In the genomic region with DNA sequence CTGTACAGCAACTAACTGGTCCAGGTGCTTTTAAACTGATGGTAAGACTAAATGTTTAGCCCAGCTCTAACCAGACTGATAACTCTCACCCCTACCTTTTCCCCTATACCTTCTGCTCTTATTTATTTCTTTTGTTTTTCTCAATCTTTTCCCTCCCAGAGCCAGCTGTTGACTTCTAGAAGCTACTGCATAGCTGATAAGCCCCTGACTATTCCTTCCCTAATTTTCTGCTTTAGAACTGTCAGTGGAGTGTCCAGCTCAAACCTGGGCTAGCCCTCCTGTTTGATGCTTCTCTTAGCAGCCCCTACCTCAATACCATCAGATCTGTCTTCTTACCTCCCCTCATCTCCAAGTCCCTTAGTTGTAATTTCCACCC, we compare ENCODE assay signal across 20 cellular contexts. TPM values are rescaled to one million over a fixed set of nuclear protein-coding genes. Genes with fewer than 3 reads are reported as not detected.
A peak's percentile ranks its signal among the peaks of the same experiment; 100 is the strongest.
DNase-seq lines count a peak whose midpoint lies in the region; ATAC-seq and TF ChIP-seq lines count a peak whose summit lies in the region.
"Had no signal": no experiment of that assay in that cellular context is flagged by ENCODE, and none has a peak within 500 bp of the region (broad histone marks: within the 10 kb centered on the region; RNA-seq: fewer than 3 reads in every experiment).

No MANE protein-coding gene starts in this region.

- no peak overlapping the region for H2BK120ac ChIP-seq in H9 (ENCODE audit: low read depth, low read length, poor library complexity, severe bottlenecking)

- no peak overlapping the region for H3K4ac ChIP-seq in H9 (ENCODE audit: low read depth, low read length)

- peak overlapping the region; percentile 56 for H3K27ac Mint-ChIP-seq in T-helper 1 cell treated with Interleukin-12 subunit alpha and Interleukin-12 subunit beta and Interleukin-4 antibody, amounts not matched to agents 30 μg/mL and 1 μg/mL, for 36 hours
- peak overlapping the region in 2 of 3 experiments; percentile 12 to 46; a peak in 4 of 7 replicates for H3K27ac Mint-ChIP-seq in H9
- peak overlapping the region; percentile 9 for H3K27ac Mint-ChIP-seq in activated naive CD8-positive, alpha-beta T cell treated with anti-CD3 and anti-CD28 coated beads, Interleukin-2, amount 50 U/mL, for 24 hours
- H3K27ac Mint-ChIP-seq: CD4-positive, alpha-beta T cell; mesothelial cell of epicardium had no signal

- H2AK5ac ChIP-seq in H9 (ENCODE audit: insufficient read length, low read length) = no peak overlapping the region

- peaks cover 3% of the 10 kb centered on the region for H3K79me1 ChIP-seq in H9 (ENCODE audit: insufficient read depth, low read depth, low read length, poor library complexity, severe bottlenecking)

- no peaks in the 10 kb centered on the region for H3K9me3 ChIP-seq in H9 (ENCODE audit: control insufficient read depth, low read depth, low read length)
- no peaks in the 10 kb centered on the region for H3K9me3 ChIP-seq in osteoblast (ENCODE audit: low read depth, low read length)
- no peaks in the 10 kb centered on the region for H3K9me3 ChIP-seq in aorta (ENCODE audit: control insufficient read depth, low read length)
- H3K9me3 ChIP-seq: esophagus squamous epithelium, heart left ventricle, tibial artery had no signal

- H3K4me1 ChIP-seq in H9 (ENCODE audit: insufficient read depth, low read length) (peaks cover 4% of the 10 kb centered on the region; the same call in 1 of the 2 replicates), osteoblast (ENCODE audit: insufficient read depth, low read length) (peaks cover 29% of the 10 kb centered on the region), aorta (ENCODE audit: control insufficient read depth in 1 of 2, insufficient read depth in 2 of 2, low read length in 2 of 2) (peaks cover 3 to 5% of the 10 kb centered on the region in 2 donors)

- H4K8ac ChIP-seq in H9 (replicated peaks; ENCODE audit: insufficient read length, low read depth, low read length) = no peak overlapping the region

- H3K4me3 ChIP-seq in osteoblast (ENCODE audit: insufficient read depth, low read length) (no peak overlapping the region), aorta (ENCODE audit: low read length in 2 of 2) (no peak overlapping the region)
- H3K4me3 ChIP-seq: esophagus squamous epithelium, GM12878, heart left ventricle, tibial artery had no signal

- no peaks in the 10 kb centered on the region for H3K9me3 Mint-ChIP-seq in T-helper 1 cell treated with Interleukin-12 subunit alpha and Interleukin-12 subunit beta and Interleukin-4 antibody, amounts not matched to agents 30 μg/mL and 1 μg/mL, for 36 hours
- no peaks in the 10 kb centered on the region for H3K9me3 Mint-ChIP-seq in H9
- no peaks in the 10 kb centered on the region for H3K9me3 Mint-ChIP-seq in activated naive CD8-positive, alpha-beta T cell treated with anti-CD3 and anti-CD28 coated beads, Interleukin-2, amount 50 U/mL, for 24 hours
- H3K9me3 Mint-ChIP-seq: CD4-positive, alpha-beta T cell; mesothelial cell of epicardium had no signal

- no peak for ATAC-seq in activated naive CD8-positive, alpha-beta T cell treated with anti-CD3 and anti-CD28 coated beads, Interleukin-2, amount 50 U/mL, for 24 hours
- ATAC-seq in aorta (ENCODE audit: low FRiP score) (no peak), GM19035 (IDR thresholded peaks at IDR 0.05; ENCODE audit: unreplicated experiment) (no peak), GM18858 (IDR thresholded peaks at IDR 0.05; ENCODE audit: unreplicated experiment) (no peak)
- ATAC-seq: GM12878 had no signal

- no peak overlapping the region for H3K56ac ChIP-seq in H9 (ENCODE audit: insufficient read length, low read depth, low read length)

- no peak overlapping the region for H3T11ph ChIP-seq in H9 (ENCODE audit: low read length)

- no peak overlapping the region for H3K4me3 Mint-ChIP-seq in T-helper 1 cell treated with Interleukin-12 subunit alpha and Interleukin-12 subunit beta and Interleukin-4 antibody, amounts not matched to agents 30 μg/mL and 1 μg/mL, for 36 hours
- H3K4me3 Mint-ChIP-seq in H9 = no peak overlapping the region
- H3K4me3 Mint-ChIP-seq in activated naive CD8-positive, alpha-beta T cell treated with anti-CD3 and anti-CD28 coated beads, Interleukin-2, amount 50 U/mL, for 24 hours = no peak overlapping the region
- H3K4me3 Mint-ChIP-seq: CD4-positive, alpha-beta T cell; mesothelial cell of epicardium had no signal

- H2BK20ac ChIP-seq in H9 (ENCODE audit: low read depth, low read length, poor library complexity, severe bottlenecking) = no peak overlapping the region

- H3K23me2 ChIP-seq in H9 (ENCODE audit: insufficient read length, low read depth, low read length, poor library complexity, severe bottlenecking) = no peaks in the 10 kb centered on the region

- no peak overlapping the region for H3K4me2 ChIP-seq in H9 (ENCODE audit: insufficient read depth, insufficient read length, low read length)
- H3K4me2 ChIP-seq in osteoblast (ENCODE audit: insufficient read depth, low read length) = no peak overlapping the region

- H3K4me1 Mint-ChIP-seq in T-helper 1 cell treated with Interleukin-12 subunit alpha and Interleukin-12 subunit beta and Interleukin-4 antibody, amounts not matched to agents 30 μg/mL and 1 μg/mL, for 36 hours (ENCODE audit: low read depth) = peaks cover 24% of the 10 kb centered on the region
- peaks cover 17 to 23% of the 10 kb centered on the region in 2 experiments for H3K4me1 Mint-ChIP-seq in H9
- H3K4me1 Mint-ChIP-seq in activated naive CD8-positive, alpha-beta T cell treated with anti-CD3 and anti-CD28 coated beads, Interleukin-2, amount 50 U/mL, for 24 hours = peaks cover 16% of the 10 kb centered on the region

- H3K9ac ChIP-seq in H9 (ENCODE audit: extremely low read depth, insufficient read length, low read length) = no peak overlapping the region

- no peak overlapping the region for H3K27ac ChIP-seq in H9 (ENCODE audit: insufficient read length, low read depth, low read length)
- H3K27ac ChIP-seq in osteoblast (ENCODE audit: low read depth, low read length) = peak overlapping the region; percentile 9
- H3K27ac ChIP-seq in aorta (ENCODE audit: low read depth in 1 of 2, low read length in 2 of 2) = no peak overlapping the region
- H3K27ac ChIP-seq: tibial artery had no signal

- H4K91ac ChIP-seq in H9 (ENCODE audit: insufficient read length, low read depth, low read length) = no peak overlapping the region

- H3K27me3 ChIP-seq in H9 (ENCODE audit: insufficient read depth, low read length) (no peaks in the 10 kb centered on the region), osteoblast (ENCODE audit: insufficient read depth, low read length) (no peaks in the 10 kb centered on the region), aorta (ENCODE audit: control insufficient read depth in 1 of 2, insufficient read depth in 2 of 2, low read length in 1 of 2) (no peaks in the 10 kb centered on the region)
- H3K27me3 ChIP-seq: esophagus squamous epithelium, heart left ventricle, tibial artery had no signal

- intact Hi-C loops in aorta (cut with DNase I) = no loop called here

- DNase-seq in T-helper 1 cell (no peak), H9 (no peak), osteoblast (ENCODE audit: insufficient read length, low spot score, missing footprints) (no peak), aorta (no peak)
- no peak for DNase-seq in activated naive CD8-positive, alpha-beta T cell treated with anti-CD3 and anti-CD28 coated beads, Interleukin-2, amount 50 U/mL, for 24 hours
- DNase-seq: 8988T; activated CD4-positive, alpha-beta T cell treated with anti-CD3 and anti-CD28 coated beads for 48 hours; activated effector memory CD4-positive, alpha-beta T cell treated with anti-CD3 and anti-CD28 coated beads, Interleukin-2, amount 50 U/mL, for 16 hours; CD4-positive, alpha-beta T cell; esophagus squamous epithelium; H7; heart left ventricle; NCI-H774; stimulated activated CD4-positive, alpha-beta T cell treated with anti-CD3 and anti-CD28 coated beads, Interleukin-2, amount 100 ng/mL, for 48 hours; tibial artery had no signal

- H2AFZ ChIP-seq in H9 (ENCODE audit: low read length) (no peak overlapping the region), osteoblast (ENCODE audit: low read length) (no peak overlapping the region)

- H3K36me3 ChIP-seq in osteoblast (ENCODE audit: insufficient read depth, low read length) (peaks cover 4% of the 10 kb centered on the region), aorta (ENCODE audit: control insufficient read depth in 1 of 2, insufficient read depth in 2 of 2, low read length in 1 of 2) (no peaks in the 10 kb centered on the region)
- H3K36me3 ChIP-seq: tibial artery had no signal

- H2BK15ac ChIP-seq in H9 (ENCODE audit: low read depth, low read length) = no peak overlapping the region

- peaks cover 19% of the 10 kb centered on the region for H3K36me3 Mint-ChIP-seq in T-helper 1 cell treated with Interleukin-12 subunit alpha and Interleukin-12 subunit beta and Interleukin-4 antibody, amounts not matched to agents 30 μg/mL and 1 μg/mL, for 36 hours (ENCODE audit: low read depth)
- peaks cover 14 to 26% (median 15%) of the 10 kb centered on the region in 3 experiments; a peak in 6 of 7 replicates for H3K36me3 Mint-ChIP-seq in H9 (ENCODE audit: insufficient read depth in 1 of 3, low read depth in 3 of 3)
- peaks cover 20% of the 10 kb centered on the region for H3K36me3 Mint-ChIP-seq in activated naive CD8-positive, alpha-beta T cell treated with anti-CD3 and anti-CD28 coated beads, Interleukin-2, amount 50 U/mL, for 24 hours (ENCODE audit: low read depth)

- H3K79me2 ChIP-seq in H9 (ENCODE audit: insufficient read depth, low read length) (no peaks in the 10 kb centered on the region), osteoblast (ENCODE audit: insufficient read depth, low read length) (peaks cover 48% of the 10 kb centered on the region)

- H4K20me1 ChIP-seq in H9 (ENCODE audit: control insufficient read depth, insufficient read depth, insufficient read length) (no peaks in the 10 kb centered on the region), osteoblast (ENCODE audit: insufficient read depth, low read length) (peaks cover under 1% of the 10 kb centered on the region)

- H3K18ac ChIP-seq in H9 (ENCODE audit: insufficient read length, low read depth, low read length) = no peak overlapping the region

- H3K27me3 Mint-ChIP-seq in T-helper 1 cell treated with Interleukin-12 subunit alpha and Interleukin-12 subunit beta and Interleukin-4 antibody, amounts not matched to agents 30 μg/mL and 1 μg/mL, for 36 hours (ENCODE audit: low read depth) = no peaks in the 10 kb centered on the region
- H3K27me3 Mint-ChIP-seq in H9 (ENCODE audit: low read depth) = no peaks in the 10 kb centered on the region
- H3K27me3 Mint-ChIP-seq in activated naive CD8-positive, alpha-beta T cell treated with anti-CD3 and anti-CD28 coated beads, Interleukin-2, amount 50 U/mL, for 24 hours = no peaks in the 10 kb centered on the region
- H3K27me3 Mint-ChIP-seq: CD4-positive, alpha-beta T cell had no signal

- no peak overlapping the region for H3K23ac ChIP-seq in H9 (ENCODE audit: insufficient read length, low read depth, low read length)

- H4K5ac ChIP-seq in H9 (ENCODE audit: insufficient read length, low read depth, low read length) = no peak overlapping the region

- TF ChIP-seq CTCF in H9 (conservative IDR thresholded peaks at IDR 0.05) (no peak), osteoblast (IDR thresholded peaks at IDR 0.05; ENCODE audit: extremely low read depth, low read depth, low read length) (no peak)

- no peak overlapping the region for H2BK12ac ChIP-seq in H9 (ENCODE audit: insufficient read length, low read depth, low read length)

- no peak overlapping the region for H2BK5ac ChIP-seq in H9 (ENCODE audit: insufficient read length, low read length)

- no peak overlapping the region for H3K14ac ChIP-seq in H9 (ENCODE audit: insufficient read depth, low read length)

RNA-seq across cellular contexts. Expression of a gene that starts 20.6 kb away (rescaled TPM):
- total RNA-seq in H9 (2021) (5.4 and 6.6 TPM in 2 replicates), osteoblast (8.0 and 9.7 TPM in 2 replicates), aorta (10 to 100 TPM in 1 of 2 donors, 1 to 10 TPM in 1; 7.5 to 13.1 TPM)
- 1 to 10 TPM; 1.1 to 2.3 TPM for polyA plus RNA-seq in aorta

RNA-seq across cellular contexts. Expression of a gene that starts 22.5 kb away (rescaled TPM):
- total RNA-seq in H9 (2021) (26.4 and 27.5 TPM in 2 replicates), osteoblast (41.6 and 42.4 TPM in 2 replicates), aorta (10 to 100 TPM; 36.7 to 51.9 TPM)
- polyA plus RNA-seq in aorta = 10 to 100 TPM; 21.0 to 24.6 TPM
